Comparison of ENCODE assay signal across 15 cellular contexts in the genomic region with DNA sequence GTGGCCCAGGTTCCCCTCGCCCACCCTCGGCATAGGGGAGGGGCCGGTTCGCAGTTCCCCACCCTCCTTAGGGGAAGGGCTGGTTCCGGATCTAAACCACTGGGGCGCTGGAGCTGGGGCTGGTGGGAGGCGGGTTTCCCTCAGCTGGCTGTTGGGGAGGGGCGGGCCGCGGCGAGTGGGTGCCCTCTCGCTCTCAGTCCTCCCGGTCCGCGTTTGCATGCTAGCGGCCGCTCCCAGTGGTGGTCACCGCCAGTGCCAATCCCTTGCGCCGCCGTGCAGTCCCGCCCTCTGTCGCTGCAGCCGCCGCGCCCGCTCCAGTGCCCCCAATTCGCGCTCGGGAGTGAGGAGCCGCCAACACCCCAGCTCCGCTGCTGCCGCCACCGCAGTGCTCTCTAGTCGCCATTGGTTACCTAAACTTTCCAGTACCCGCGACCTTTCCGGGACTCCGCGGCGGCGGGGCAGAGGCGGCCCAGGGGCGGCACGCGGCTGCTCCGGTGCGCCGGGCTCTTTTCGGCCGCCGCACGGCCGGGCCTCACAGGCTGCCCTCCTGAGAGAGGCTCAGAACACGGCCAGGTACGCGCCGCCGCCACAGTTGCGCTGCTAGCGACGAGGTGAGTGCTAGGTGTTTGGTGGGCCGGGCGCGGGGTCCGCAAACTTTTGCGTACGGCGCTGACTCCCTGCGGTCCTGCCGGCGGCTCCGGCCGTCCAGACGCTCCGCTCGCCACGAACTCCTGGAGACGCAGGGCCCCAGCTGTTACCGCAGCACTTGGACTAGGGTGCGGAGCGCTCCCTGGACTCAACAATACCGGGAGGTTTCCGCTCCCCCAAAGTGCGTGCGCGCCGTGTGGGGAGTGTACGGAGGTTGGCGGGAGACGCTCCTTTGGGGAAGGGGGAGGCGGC. TPM values are rescaled to one million over a fixed set of nuclear protein-coding genes. Genes with fewer than 3 reads are reported as not detected.
A peak's percentile ranks its signal among the peaks of the same experiment; 100 is the strongest.
DNase-seq lines count a peak whose midpoint lies in the region; ATAC-seq, FAIRE-seq and TF ChIP-seq lines count a peak whose summit lies in the region.
"Had no signal": no experiment of that assay in that cellular context is flagged by ENCODE, and none has a peak within 500 bp of the region (broad histone marks: within the 10 kb centered on the region; RNA-seq: fewer than 3 reads in every experiment).

A gene (plus strand): TSS at position 326 of the 900 bp plus-strand sequence. CDS start 114,388 bp downstream, outside the sequence.

- H3K4me1 ChIP-seq in heart right ventricle (no peaks in the 10 kb centered on the region), astrocyte (ENCODE audit: insufficient read depth, low read length) (no peaks in the 10 kb centered on the region), HepG2 (ENCODE audit: insufficient read depth, low read length) (peaks cover 45% of the 10 kb centered on the region), thyroid gland (no peaks in the 10 kb centered on the region)
- H3K4me1 ChIP-seq in effector memory CD4-positive, alpha-beta T cell (ENCODE audit: control insufficient read depth, insufficient read depth, low read length, poor library complexity, severe bottlenecking), result no peaks in the 10 kb centered on the region

- FAIRE-seq in astrocyte (lab: Jason Lieb, UNC) (no peak), HepG2 (lab: Jason Lieb, UNC) (no peak)
- FAIRE-seq: D721Med had no signal

- CTCF ChIA-PET in HepG2 (lab: Yijun Ruan, JAX; ENCODE audit: low intra/inter-chr PET ratio, low total read pairs), result no interaction called here

- peak within 1 kb of the TSS in 6 of 10 donors; percentile 14 to 38 (median 30) for H3K4me3 ChIP-seq in heart right ventricle
- H3K4me3 ChIP-seq in astrocyte (ENCODE audit: insufficient read depth, low read depth, low read length), result no peak within 1 kb of the TSS
- H3K4me3 ChIP-seq in HepG2 (replicated peaks in 1 of 3; ENCODE audit: insufficient read depth in 1 of 3, low read depth in 2 of 3, low read length in 3 of 3), result peak within 1 kb of the TSS; percentile 53 to 69 (median 54)
- peak within 1 kb of the TSS in 1 of 3 donors; percentile 37 for H3K4me3 ChIP-seq in thyroid gland (replicated peaks in 1 of 3)
- no peak within 1 kb of the TSS for H3K4me3 ChIP-seq in effector memory CD4-positive, alpha-beta T cell (ENCODE audit: insufficient read depth, low read depth, low read length, poor library complexity, severe bottlenecking)
- H3K4me3 ChIP-seq: lung had no signal

- H3K4me2 ChIP-seq in astrocyte (ENCODE audit: low read length), result no peak within 1 kb of the TSS
- H3K4me2 ChIP-seq in HepG2 (ENCODE audit: low read depth, low read length), result peak within 1 kb of the TSS; percentile 68

- peak within 1 kb of the TSS; percentile 78 for H3K27ac Mint-ChIP-seq in astrocyte (ENCODE audit: unreplicated experiment)

- H2AFZ ChIP-seq in astrocyte (ENCODE audit: low read depth, low read length), result no peak within 1 kb of the TSS
- H2AFZ ChIP-seq in HepG2 (ENCODE audit: low read length), result no peak within 1 kb of the TSS

- H3K36me3 ChIP-seq in heart right ventricle, result no peaks in the 10 kb centered on the region
- H3K36me3 ChIP-seq in astrocyte (ENCODE audit: insufficient read depth, low read length), result no peaks in the 10 kb centered on the region
- no peaks in the 10 kb centered on the region for H3K36me3 ChIP-seq in HepG2 (replicated peaks in 1 of 2; ENCODE audit: control insufficient read depth in 1 of 2, insufficient read depth in 2 of 2, low read length in 2 of 2)
- no peaks in the 10 kb centered on the region for H3K36me3 ChIP-seq in thyroid gland
- H3K36me3 ChIP-seq in effector memory CD4-positive, alpha-beta T cell (ENCODE audit: control insufficient read depth, insufficient read depth, low read length), result no peaks in the 10 kb centered on the region

- no peak for TF ChIP-seq POLR2A in HepG2 (IDR thresholded peaks at IDR 0.05; ENCODE audit: insufficient read depth in 1 of 2, low read depth in 2 of 2, low read length in 2 of 2)
- TF ChIP-seq POLR2A in thyroid gland (IDR thresholded peaks at IDR 0.05), result no peak

- no TSS peak for BruUV-seq in HepG2 (replicated peaks; lab: Mats Ljungman, UMichigan)

- POLR2A ChIA-PET in HepG2 (lab: Yijun Ruan, JAX), result no interaction called here

- H3K9ac ChIP-seq in astrocyte (ENCODE audit: low read length) (no peak within 1 kb of the TSS), HepG2 (ENCODE audit: insufficient read depth, low read depth, low read length) (peak within 1 kb of the TSS; percentile 29; the same call in 1 of the 2 replicates)

- H3K27me3 ChIP-seq in heart right ventricle (peaks cover 0 to 32% (median 16%) of the 10 kb centered on the region in 7 donors), astrocyte (ENCODE audit: insufficient read depth, low read length) (no peaks in the 10 kb centered on the region), HepG2 (ENCODE audit: control insufficient read depth in 1 of 2, insufficient read depth in 2 of 2, low read length in 2 of 2) (no peaks in the 10 kb centered on the region), thyroid gland (no peaks in the 10 kb centered on the region)
- no peaks in the 10 kb centered on the region for H3K27me3 ChIP-seq in effector memory CD4-positive, alpha-beta T cell (replicated peaks; ENCODE audit: control insufficient read depth, insufficient read depth, low read length, poor library complexity, severe bottlenecking)

- H4K20me1 ChIP-seq in astrocyte (ENCODE audit: insufficient read depth, low read length), result no peaks in the 10 kb centered on the region
- H4K20me1 ChIP-seq in HepG2 (ENCODE audit: insufficient read depth, low read length), result no peaks in the 10 kb centered on the region

- TF ChIP-seq RAD21 in HepG2 (CRISPR knock-in tag; IDR thresholded peaks at IDR 0.05), result no peak

- DNase-seq in heart right ventricle, result no peak
- DNase-seq in Right ventricle myocardium superior, result no peak
- DNase-seq in astrocyte (ENCODE audit: low read depth), result no peak
- DNase-seq in HepG2 (ENCODE audit: low spot score), result peak; percentile 6
- DNase-seq in thyroid gland, result peak; percentile 85 to 86
- no peak for DNase-seq in NCI-H748 (lab: John Stamatoyannopoulos, UW; ENCODE audit: unreplicated experiment)
- DNase-seq in effector memory CD4-positive, alpha-beta T cell, result no peak
- DNase-seq in DMS114 treated with DMSO at 0.1 percent for 48 hours (lab: John Stamatoyannopoulos, UW; ENCODE audit: unreplicated experiment), result no peak
- DNase-seq: effector CD8-positive, alpha-beta T cell; NCI-H1092; NCI-H345 had no signal

- H3K9me3 ChIP-seq in heart right ventricle (no peaks in the 10 kb centered on the region), astrocyte (ENCODE audit: insufficient read depth, low read depth, low read length) (no peaks in the 10 kb centered on the region), HepG2 (ENCODE audit: low read length) (no peaks in the 10 kb centered on the region), thyroid gland (no peaks in the 10 kb centered on the region)
- H3K9me3 ChIP-seq in effector memory CD4-positive, alpha-beta T cell (ENCODE audit: control insufficient read depth, low read length), result no peaks in the 10 kb centered on the region

- no peak for TF ChIP-seq EP300 in HepG2 (IDR thresholded peaks at IDR 0.05; ENCODE audit: low read depth in 2 of 2, low read length in 2 of 2)
- TF ChIP-seq EP300 in HepG2 (CRISPR knock-in tag; IDR thresholded peaks at IDR 0.05; ENCODE audit: borderline replicate concordance), result no peak

- ATAC-seq in heart right ventricle (no peak), Right ventricle myocardium superior (ENCODE audit: poor library complexity) (no peak), HepG2 (peak; percentile 82)

- H3K27me3 Mint-ChIP-seq in astrocyte (ENCODE audit: low read depth, unreplicated experiment), result no peaks in the 10 kb centered on the region

- in situ Hi-C loops in HepG2 (cut with HindIII; ENCODE audit: extremely low pct_ligation_motif_present, low pct_unique_long_range_greater_than_20kb), result no loop called here

- TF ChIP-seq CTCF in heart right ventricle (IDR thresholded peaks at IDR 0.05) (no peak), astrocyte (IDR thresholded peaks at IDR 0.05; ENCODE audit: insufficient read depth, low read depth, low read length) (no peak), HepG2 (CRISPR knock-in tag; IDR thresholded peaks at IDR 0.05) (no peak), thyroid gland (IDR thresholded peaks at IDR 0.05) (no peak)

- H3K79me2 ChIP-seq in astrocyte (ENCODE audit: insufficient read depth, low read length) (no peaks in the 10 kb centered on the region), HepG2 (ENCODE audit: insufficient read depth, low read length) (no peaks in the 10 kb centered on the region)

- no peaks in the 10 kb centered on the region for H3K36me3 Mint-ChIP-seq in astrocyte (ENCODE audit: low read depth, unreplicated experiment)

- H3K27ac ChIP-seq in heart right ventricle (no peak within 1 kb of the TSS), astrocyte (ENCODE audit: low read depth, low read length) (no peak within 1 kb of the TSS), HepG2 (ENCODE audit: extremely low read length, insufficient read depth, low read length) (peak within 1 kb of the TSS; percentile 49), thyroid gland (peak within 1 kb of the TSS in 1 of 3 donors; percentile 78)
- no peak within 1 kb of the TSS for H3K27ac ChIP-seq in effector memory CD4-positive, alpha-beta T cell (ENCODE audit: insufficient read depth, low read length, poor library complexity, severe bottlenecking)

- H3K4me3 Mint-ChIP-seq in astrocyte (ENCODE audit: unreplicated experiment), result peak within 1 kb of the TSS; percentile 86

- WGBS in heart right ventricle, 2 donors, result 0 to 1% methylated on average over 33 to 90 of the region's 92 CpGs
- WGBS in HepG2 (ENCODE audit: low lambda C conversion rate), result no CpG with 5 or more reads among the region's 92 CpGs
- WGBS in thyroid gland, 2 donors, result 0% methylated on average over 2 of the region's 92 CpGs; no CpG with 5 or more reads in 1 of the 2 donors

- no peaks in the 10 kb centered on the region for H3K4me1 Mint-ChIP-seq in astrocyte (ENCODE audit: low read depth, unreplicated experiment)

- intact Hi-C loops in heart right ventricle (cut with DNase I) (no loop called here), Right ventricle myocardium superior (cut with DNase I) (no loop called here), HepG2 (cut with micrococcal nuclease; ENCODE audit: unreplicated experiment) (loop anchor here (5.0 kb wide), 1 partner anchor 37 kb away; no protein-coding TSS in a partner anchor), thyroid gland (cut with DNase I) (no loop called here)

- H3K9me3 Mint-ChIP-seq in astrocyte (ENCODE audit: unreplicated experiment), result no peaks in the 10 kb centered on the region

RNA-seq across cellular contexts. Expression of the gene that starts here (rescaled TPM):
- total RNA-seq in heart right ventricle (under 1 TPM in 1 of 10 donors, not detected in 9; 0.09 TPM), Right ventricle myocardium superior (not detected), astrocyte (0.64 and 0.65 TPM in 2 replicates), HepG2 (2016; rRNA removed; fragmentation: Illumina TruSeq; extraction: Trizol) (0.91 and 1.4 TPM in 2 replicates), thyroid gland (10 to 100 TPM in 2 of 4 donors, not detected in 2; 15.4 to 15.8 TPM)
- polyA plus RNA-seq in heart right ventricle (not detected), HepG2 (2011; rRNA removed) (0.37 and 0.71 TPM in 2 replicates)
- total RNA-seq in HepG2 (2016; cell fraction: cytosol; rRNA removed; fragmentation: Illumina TruSeq; extraction: Trizol; ENCODE audit: low read depth), result 0.61 and 0.88 TPM in 2 replicates
- 1.3 and 1.4 TPM in 2 replicates for total RNA-seq in HepG2 (2016; cell fraction: insoluble cytoplasmic fraction; rRNA removed; fragmentation: Illumina TruSeq; extraction: Trizol)
- total RNA-seq in HepG2 (2016; cell fraction: membrane; rRNA removed; fragmentation: Illumina TruSeq; extraction: Trizol), result 1.0 and 1.2 TPM in 2 replicates
- 1.9 and 2.3 TPM in 2 replicates for total RNA-seq in HepG2 (2016; cell fraction: nucleus; rRNA removed; fragmentation: Illumina TruSeq; extraction: Trizol)
- 0.36 and 0.49 TPM in 2 replicates for polyA plus RNA-seq in HepG2 (2011; cell fraction: cytosol; rRNA removed)
- polyA plus RNA-seq in HepG2 (2011; cell fraction: nucleus; rRNA removed), result 1.2 and 1.7 TPM in 2 replicates
- 0.23 and 0.37 TPM in 2 replicates for polyA plus RNA-seq in HepG2 (2012)
- 0.14 and 0.15 TPM in 2 replicates for polyA plus RNA-seq in HepG2 (2016; cell fraction: cytosol; fragmentation: Illumina TruSeq; extraction: Trizol; ENCODE audit: low read depth)
- polyA plus RNA-seq in HepG2 (2016; cell fraction: insoluble cytoplasmic fraction; fragmentation: Illumina TruSeq; extraction: Trizol; ENCODE audit: low read depth), result 0.60 and 0.82 TPM in 2 replicates
- polyA plus RNA-seq in HepG2 (2016; cell fraction: membrane; fragmentation: Illumina TruSeq; extraction: Trizol; ENCODE audit: low read depth), result 0.30 and 0.40 TPM in 2 replicates
- 1.1 and 1.2 TPM in 2 replicates for polyA plus RNA-seq in HepG2 (2016; cell fraction: nucleus; fragmentation: Illumina TruSeq; extraction: Trizol; ENCODE audit: insufficient read depth, low read depth)
- 0.98 TPM in 1 of 2 replicates, not detected in the other for polyA minus RNA-seq in HepG2 (2011; rRNA and poly(A)+ RNA removed; ENCODE audit: low replicate concordance)
- polyA minus RNA-seq in HepG2 (2011; cell fraction: cytosol; rRNA and poly(A)+ RNA removed), result 0.79 and 0.88 TPM in 2 replicates
- polyA minus RNA-seq in HepG2 (2011; cell fraction: nucleus; rRNA and poly(A)+ RNA removed), result 2.6 and 2.9 TPM in 2 replicates
- total RNA-seq: HT1080, lung had no signal
- polyA plus RNA-seq: AG04450 had no signal

Comparison
In these comparisons a context has a peak if more than half of its experiments do, and no peak if none do; other contexts are left out.
1. DNase-seq: peak in HepG2 (single experiment) and thyroid gland (2 of 2); none in heart right ventricle (0 of 2), Right ventricle myocardium superior (single experiment), astrocyte (single experiment), NCI-H748 (single experiment), effector memory CD4-positive, alpha-beta T cell (0 of 3) and DMS114 treated with DMSO at 0.1 percent for 48 hours (single experiment).
2. H3K4me3 ChIP-seq: peak in heart right ventricle (6 of 10) and HepG2 (3 of 3); none in astrocyte (single experiment) and effector memory CD4-positive, alpha-beta T cell (single experiment).